In genomic region chr3:60765788-60766187, GRCh38 we compare ENCODE assay signal across 30 cellular contexts.
"Had no signal": no experiment of that assay in that cellular context is flagged by ENCODE, and none has a peak within 500 bp of the region (broad histone marks: within the 10 kb centered on the region; RNA-seq: fewer than 3 reads in every experiment).

No MANE protein-coding gene starts in this region.

- H3K4me1 ChIP-seq: psoas muscle, right lobe of liver, sigmoid colon, spleen, suprapubic skin, testis, tibial artery, transverse colon, upper lobe of left lung, vagina had no signal

- H3K27me3 ChIP-seq: neural progenitor cell, ovary, right lobe of liver, sigmoid colon, spleen, suprapubic skin, testis, tibial artery, transverse colon, upper lobe of left lung, vagina had no signal

- H3K4me3 ChIP-seq: neural progenitor cell, ovary, psoas muscle, right lobe of liver, sigmoid colon, smooth muscle cell, spleen, suprapubic skin, testis, tibial artery, transverse colon, upper lobe of left lung, vagina had no signal

- H3K36me3 ChIP-seq: neural progenitor cell, ovary, right lobe of liver, sigmoid colon, spleen, suprapubic skin, tibial artery, transverse colon, upper lobe of left lung, vagina had no signal

- H3K4me2 ChIP-seq: neural progenitor cell, smooth muscle cell had no signal

- H3K9ac ChIP-seq: neural progenitor cell, parathyroid adenoma had no signal

- H3K79me2 ChIP-seq: parathyroid adenoma had no signal

- DNase-seq: naive thymus-derived CD4-positive, alpha-beta T cell; natural killer cell; occipital lobe; ovary; posterior cingulate gyrus; psoas muscle; right cardiac atrium; right lobe of liver; sigmoid colon; spleen; stimulated activated CD4-positive, alpha-beta T cell treated with anti-CD3 and anti-CD28 coated beads, Interleukin-12 subunit alpha, Interleukin-12 subunit beta, amount 100 ng/mL, for 4 hours; stimulated activated CD4-positive, alpha-beta T cell treated with anti-CD3 and anti-CD28 coated beads, Interleukin-1b, Interleukin-23, amount 100 ng/mL, for 48 hours; stimulated activated CD4-positive, alpha-beta T cell treated with anti-CD3 and anti-CD28 coated beads, Interleukin-4, amount 100 ng/mL, for 1 hour; stimulated activated CD4-positive, alpha-beta T cell treated with anti-CD3 and anti-CD28 coated beads, Interleukin-4, amount 100 ng/mL, for 4 hours; stimulated activated CD8-positive, alpha-beta memory T cell treated with anti-CD3 and anti-CD28 coated beads, Interleukin-4, amount 100 ng/mL, for 48 hours; stimulated activated naive CD4-positive, alpha-beta T cell; stimulated activated naive CD8-positive, alpha-beta T cell treated with anti-CD3 and anti-CD28 coated beads, Interleukin-15, amount 100 ng/mL, for 72 hours; stimulated activated naive CD8-positive, alpha-beta T cell treated with anti-CD3 and anti-CD28 coated beads, Interleukin-15, Interleukin-2, amounts not matched to agents 100 U/mL and 50 U/mL, for 24 hours; substantia nigra; testis; tibial artery; transverse colon; upper lobe of left lung had no signal

- H3K27ac ChIP-seq: neural progenitor cell, ovary, parathyroid adenoma, psoas muscle, right lobe of liver, sigmoid colon, spleen, suprapubic skin, testis, tibial artery, transverse colon, upper lobe of left lung, vagina had no signal

- ATAC-seq: naive thymus-derived CD4-positive, alpha-beta T cell; natural killer cell; psoas muscle; right cardiac atrium; stimulated activated memory B cell treated with anti-CD40 and anti-IgM and Interleukin-4, amounts not matched to agents 10 μg/mL and 1 μg/mL and 100 μg/mL, for 72 hours; stimulated activated naive CD8-positive, alpha-beta T cell treated with anti-CD3 and anti-CD28 coated beads, Interleukin-15, amount 100 ng/mL, for 72 hours; stimulated activated naive CD8-positive, alpha-beta T cell treated with anti-CD3 and anti-CD28 coated beads, Interleukin-15, Interleukin-2, amounts not matched to agents 100 U/mL and 50 U/mL, for 24 hours had no signal

- FAIRE-seq: urothelium cell line had no signal

- H3K9me3 ChIP-seq: ovary, psoas muscle, right lobe of liver, sigmoid colon, spleen, suprapubic skin, testis, tibial artery, transverse colon, upper lobe of left lung, vagina had no signal

- H2AFZ ChIP-seq: neural progenitor cell, parathyroid adenoma had no signal
